In the genomic region with DNA sequence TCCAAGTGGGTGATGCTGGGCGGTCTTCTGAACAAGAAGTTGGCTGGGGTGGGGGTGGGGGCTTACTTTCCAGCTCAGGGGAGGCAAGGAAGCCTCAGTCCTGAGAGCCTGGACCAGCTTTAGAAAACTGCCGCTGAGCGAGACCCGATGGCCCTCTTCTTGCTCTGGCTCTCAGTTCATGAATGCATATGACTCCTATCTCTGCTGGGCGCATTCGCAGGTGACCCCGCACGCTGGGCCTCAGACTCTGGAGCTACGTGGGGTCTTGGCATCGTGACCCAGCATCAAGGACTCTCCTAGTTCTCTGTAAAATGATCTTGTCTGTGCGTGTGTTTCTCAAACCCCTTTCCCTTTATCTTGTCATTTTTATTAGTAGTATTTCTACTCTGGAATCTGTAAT, we compare ENCODE assay signal across 1 cellular context.
TF ChIP-seq lines count a peak whose summit lies in the region.

No MANE protein-coding gene starts in this region.

TF ChIP-seq in GM23338, 12 proteins besides CTCF, POLR2A, EP300 and RAD21 (continued from another document):
- TF ChIP-seq EZH2 (IDR thresholded peaks at IDR 0.05; ENCODE audit: low read depth, unreplicated experiment): no peak
- TF ChIP-seq EZH2phosphoT487 (IDR thresholded peaks at IDR 0.05; ENCODE audit: unreplicated experiment): no peak
- TF ChIP-seq, protein P1, sequence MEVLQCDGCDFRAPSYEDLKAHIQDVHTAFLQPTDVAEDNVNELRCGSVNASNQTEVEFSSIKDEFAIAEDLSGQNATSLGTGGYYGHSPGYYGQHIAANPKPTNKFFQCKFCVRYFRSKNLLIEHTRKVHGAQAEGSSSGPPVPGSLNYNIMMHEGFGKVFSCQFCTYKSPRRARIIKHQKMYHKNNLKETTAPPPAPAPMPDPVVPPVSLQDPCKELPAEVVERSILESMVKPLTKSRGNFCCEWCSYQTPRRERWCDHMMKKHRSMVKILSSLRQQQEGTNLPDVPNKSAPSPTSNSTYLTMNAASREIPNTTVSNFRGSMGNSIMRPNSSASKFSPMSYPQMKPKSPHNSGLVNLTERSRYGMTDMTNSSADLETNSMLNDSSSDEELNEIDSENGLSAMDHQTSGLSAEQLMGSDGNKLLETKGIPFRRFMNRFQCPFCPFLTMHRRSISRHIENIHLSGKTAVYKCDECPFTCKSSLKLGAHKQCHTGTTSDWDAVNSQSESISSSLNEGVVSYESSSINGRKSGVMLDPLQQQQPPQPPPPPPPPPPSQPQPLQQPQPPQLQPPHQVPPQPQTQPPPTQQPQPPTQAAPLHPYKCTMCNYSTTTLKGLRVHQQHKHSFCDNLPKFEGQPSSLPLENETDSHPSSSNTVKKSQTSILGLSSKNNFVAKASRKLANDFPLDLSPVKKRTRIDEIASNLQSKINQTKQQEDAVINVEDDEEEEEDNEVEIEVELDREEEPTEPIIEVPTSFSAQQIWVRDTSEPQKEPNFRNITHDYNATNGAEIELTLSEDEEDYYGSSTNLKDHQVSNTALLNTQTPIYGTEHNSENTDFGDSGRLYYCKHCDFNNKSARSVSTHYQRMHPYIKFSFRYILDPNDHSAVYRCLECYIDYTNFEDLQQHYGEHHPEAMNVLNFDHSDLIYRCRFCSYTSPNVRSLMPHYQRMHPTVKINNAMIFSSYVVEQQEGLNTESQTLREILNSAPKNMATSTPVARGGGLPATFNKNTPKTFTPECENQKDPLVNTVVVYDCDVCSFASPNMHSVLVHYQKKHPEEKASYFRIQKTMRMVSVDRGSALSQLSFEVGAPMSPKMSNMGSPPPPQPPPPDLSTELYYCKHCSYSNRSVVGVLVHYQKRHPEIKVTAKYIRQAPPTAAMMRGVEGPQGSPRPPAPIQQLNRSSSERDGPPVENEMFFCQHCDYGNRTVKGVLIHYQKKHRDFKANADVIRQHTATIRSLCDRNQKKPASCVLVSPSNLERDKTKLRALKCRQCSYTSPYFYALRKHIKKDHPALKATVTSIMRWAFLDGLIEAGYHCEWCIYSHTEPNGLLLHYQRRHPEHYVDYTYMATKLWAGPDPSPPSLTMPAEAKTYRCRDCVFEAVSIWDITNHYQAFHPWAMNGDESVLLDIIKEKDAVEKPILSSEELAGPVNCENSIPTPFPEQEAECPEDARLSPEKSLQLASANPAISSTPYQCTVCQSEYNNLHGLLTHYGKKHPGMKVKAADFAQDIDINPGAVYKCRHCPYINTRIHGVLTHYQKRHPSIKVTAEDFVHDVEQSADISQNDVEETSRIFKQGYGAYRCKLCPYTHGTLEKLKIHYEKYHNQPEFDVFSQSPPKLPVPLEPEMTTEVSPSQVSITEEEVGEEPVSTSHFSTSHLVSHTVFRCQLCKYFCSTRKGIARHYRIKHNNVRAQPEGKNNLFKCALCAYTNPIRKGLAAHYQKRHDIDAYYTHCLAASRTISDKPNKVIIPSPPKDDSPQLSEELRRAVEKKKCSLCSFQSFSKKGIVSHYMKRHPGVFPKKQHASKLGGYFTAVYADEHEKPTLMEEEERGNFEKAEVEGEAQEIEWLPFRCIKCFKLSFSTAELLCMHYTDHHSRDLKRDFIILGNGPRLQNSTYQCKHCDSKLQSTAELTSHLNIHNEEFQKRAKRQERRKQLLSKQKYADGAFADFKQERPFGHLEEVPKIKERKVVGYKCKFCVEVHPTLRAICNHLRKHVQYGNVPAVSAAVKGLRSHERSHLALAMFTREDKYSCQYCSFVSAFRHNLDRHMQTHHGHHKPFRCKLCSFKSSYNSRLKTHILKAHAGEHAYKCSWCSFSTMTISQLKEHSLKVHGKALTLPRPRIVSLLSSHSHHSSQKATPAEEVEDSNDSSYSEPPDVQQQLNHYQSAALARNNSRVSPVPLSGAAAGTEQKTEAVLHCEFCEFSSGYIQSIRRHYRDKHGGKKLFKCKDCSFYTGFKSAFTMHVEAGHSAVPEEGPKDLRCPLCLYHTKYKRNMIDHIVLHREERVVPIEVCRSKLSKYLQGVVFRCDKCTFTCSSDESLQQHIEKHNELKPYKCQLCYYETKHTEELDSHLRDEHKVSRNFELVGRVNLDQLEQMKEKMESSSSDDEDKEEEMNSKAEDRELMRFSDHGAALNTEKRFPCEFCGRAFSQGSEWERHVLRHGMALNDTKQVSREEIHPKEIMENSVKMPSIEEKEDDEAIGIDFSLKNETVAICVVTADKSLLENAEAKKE (CRISPR knock-in tag; IDR thresholded peaks at IDR 0.05): no peak
- TF ChIP-seq POLR2AphosphoS5 (IDR thresholded peaks at IDR 0.05; ENCODE audit: low read depth): no peak
- no peak for TF ChIP-seq ZNF114 (CRISPR knock-in tag; IDR thresholded peaks at IDR 0.05)
- no peak for TF ChIP-seq ZNF331 (CRISPR knock-in tag; IDR thresholded peaks at IDR 0.05; ENCODE audit: low read depth)
- no peak for TF ChIP-seq NANOG (IDR thresholded peaks at IDR 0.05; ENCODE audit: borderline replicate concordance)
TF ChIP-seq in GM23338: peak in this region for 0.
